28 cellular contexts compared by ENCODE assay signal in genomic region chr14:84535491-84535890, GRCh38.
"Had no signal": no experiment of that assay in that cellular context is flagged by ENCODE, and none has a peak within 500 bp of the region (broad histone marks: within the 10 kb centered on the region; RNA-seq: fewer than 3 reads in every experiment).

No MANE protein-coding gene starts in this region.

- H3K4me3 Mint-ChIP-seq: dendritic cell treated with granulocyte-macrophage colony-stimulating factor and Interleukin-4, amounts not matched to agents 40 ng/mL and 50 ng/mL, for 4 days; endodermal cell; naive thymus-derived CD4-positive, alpha-beta T cell; nephron progenitor cell; stimulated activated effector memory CD8-positive, alpha-beta T cell treated with anti-CD3 and anti-CD28 coated beads, Interleukin-12 subunit alpha, Interleukin-12 subunit beta, amount 100 ng/mL, for 72 hours; type B pancreatic cell had no signal

- H3K27ac Mint-ChIP-seq: dendritic cell treated with granulocyte-macrophage colony-stimulating factor and Interleukin-4, amounts not matched to agents 40 ng/mL and 50 ng/mL, for 4 days; endodermal cell; naive thymus-derived CD4-positive, alpha-beta T cell; nephron progenitor cell; stimulated activated effector memory CD8-positive, alpha-beta T cell treated with anti-CD3 and anti-CD28 coated beads, Interleukin-12 subunit alpha, Interleukin-12 subunit beta, amount 100 ng/mL, for 72 hours; type B pancreatic cell had no signal

- ATAC-seq: esophagus mucosa; left cardiac atrium; left lung; naive thymus-derived CD4-positive, alpha-beta T cell; stimulated activated effector memory CD8-positive, alpha-beta T cell treated with anti-CD3 and anti-CD28 coated beads, Interleukin-12 subunit alpha, Interleukin-12 subunit beta, amount 100 ng/mL, for 72 hours; stimulated activated naive CD8-positive, alpha-beta T cell treated with anti-CD3 and anti-CD28 coated beads, Interleukin-15, Interleukin-2, amounts not matched to agents 100 U/mL and 50 U/mL, for 24 hours had no signal

- H3K27me3 ChIP-seq: colonic mucosa, hepatocyte, left lung, right atrium auricular region, sigmoid colon, testis, tibial artery had no signal

- H3K27ac ChIP-seq: colonic mucosa, epithelial cell of prostate, hepatocyte, left lung, prostate gland, right atrium auricular region, sigmoid colon, testis, tibial artery had no signal

- H3K4me1 Mint-ChIP-seq: naive thymus-derived CD4-positive, alpha-beta T cell; stimulated activated effector memory CD8-positive, alpha-beta T cell treated with anti-CD3 and anti-CD28 coated beads, Interleukin-12 subunit alpha, Interleukin-12 subunit beta, amount 100 ng/mL, for 72 hours had no signal

- H3K27me3 Mint-ChIP-seq: dendritic cell treated with granulocyte-macrophage colony-stimulating factor and Interleukin-4, amounts not matched to agents 40 ng/mL and 50 ng/mL, for 4 days; naive thymus-derived CD4-positive, alpha-beta T cell; type B pancreatic cell had no signal

- DNase-seq: colonic mucosa; effector CD8-positive, alpha-beta T cell; endodermal cell; head of caudate nucleus; left cardiac atrium; left lung; mesenchymal stem cell; midbrain; naive thymus-derived CD4-positive, alpha-beta T cell; nephron progenitor cell; nucleus accumbens; sigmoid colon; stimulated activated CD4-positive, alpha-beta T cell treated with anti-CD3 and anti-CD28 coated beads, Interleukin-2, amount 100 ng/mL, for 24 hours; stimulated activated CD4-positive, alpha-beta T cell treated with anti-CD3 and anti-CD28 coated beads, Interleukin-4, amount 100 ng/mL, for 24 hours; stimulated activated naive CD8-positive, alpha-beta T cell treated with anti-CD3 and anti-CD28 coated beads, Interleukin-15, Interleukin-2, amounts not matched to agents 100 U/mL and 50 U/mL, for 24 hours; substantia nigra; testis; tibial artery had no signal

- H3K79me2 ChIP-seq: hepatocyte had no signal

- H3K4me3 ChIP-seq: colonic mucosa, hepatocyte, left lung, prostate gland, right atrium auricular region, sigmoid colon, testis, tibial artery had no signal

- FAIRE-seq: frontal cortex, islet of Langerhans had no signal

- H3K36me3 Mint-ChIP-seq: naive thymus-derived CD4-positive, alpha-beta T cell; stimulated activated effector memory CD8-positive, alpha-beta T cell treated with anti-CD3 and anti-CD28 coated beads, Interleukin-12 subunit alpha, Interleukin-12 subunit beta, amount 100 ng/mL, for 72 hours; type B pancreatic cell had no signal

- H3K9me3 Mint-ChIP-seq: endodermal cell; nephron progenitor cell; stimulated activated effector memory CD8-positive, alpha-beta T cell treated with anti-CD3 and anti-CD28 coated beads, Interleukin-12 subunit alpha, Interleukin-12 subunit beta, amount 100 ng/mL, for 72 hours; type B pancreatic cell had no signal

- H3K4me2 ChIP-seq: hepatocyte had no signal

- H3K36me3 ChIP-seq: colonic mucosa, left lung, prostate gland, right atrium auricular region, sigmoid colon, tibial artery had no signal

- H2AFZ ChIP-seq: hepatocyte had no signal

- H3K4me1 ChIP-seq: colonic mucosa, left lung, prostate gland, right atrium auricular region, sigmoid colon, testis, tibial artery had no signal

- H3K9me3 ChIP-seq: colonic mucosa, left lung, prostate gland, right atrium auricular region, sigmoid colon, testis, tibial artery had no signal
